1 cellular context compared by ENCODE assay signal in the genomic region with DNA sequence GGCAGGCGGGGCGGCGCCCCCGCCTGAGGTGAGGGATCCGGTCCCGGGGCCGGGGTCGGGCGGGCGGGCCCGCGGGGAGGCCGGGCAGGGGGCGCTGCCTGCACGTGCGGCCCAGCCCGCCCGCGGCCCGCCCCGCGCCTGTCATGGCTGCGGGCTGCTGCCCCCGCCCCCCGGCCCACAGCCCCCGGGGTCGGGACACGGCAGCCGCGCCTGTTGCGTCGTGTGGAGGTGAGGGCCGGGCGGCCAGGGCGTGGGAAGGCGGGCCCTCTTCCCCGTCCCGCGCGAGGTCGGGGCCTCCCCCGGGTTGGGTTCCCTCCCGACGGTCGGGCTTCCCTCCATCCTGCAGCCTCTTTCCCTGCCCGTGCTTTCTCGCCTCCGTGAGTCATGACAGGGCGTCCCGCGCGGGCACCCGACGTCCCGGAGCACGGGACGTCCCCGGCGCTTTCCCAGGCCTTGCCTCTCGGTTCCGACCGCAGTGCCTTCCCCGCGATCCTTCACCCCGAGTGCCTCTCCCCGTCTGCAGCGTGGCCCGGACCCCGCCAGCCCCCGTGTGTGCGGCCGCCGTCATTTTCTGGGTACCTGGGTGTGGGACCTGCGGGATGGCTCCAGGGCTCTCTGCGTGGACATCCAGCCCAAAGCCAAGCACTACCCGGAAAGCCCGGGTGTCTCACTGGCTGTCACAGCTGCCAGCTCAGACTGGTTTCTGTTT.
TF ChIP-seq lines count a peak whose summit lies in the region.

No MANE protein-coding gene starts in this region.

TF ChIP-seq in K562, 482 proteins besides CTCF, POLR2A, EP300 and RAD21 (continued from another document and continues in another):
- TF ChIP-seq, protein P1, sequence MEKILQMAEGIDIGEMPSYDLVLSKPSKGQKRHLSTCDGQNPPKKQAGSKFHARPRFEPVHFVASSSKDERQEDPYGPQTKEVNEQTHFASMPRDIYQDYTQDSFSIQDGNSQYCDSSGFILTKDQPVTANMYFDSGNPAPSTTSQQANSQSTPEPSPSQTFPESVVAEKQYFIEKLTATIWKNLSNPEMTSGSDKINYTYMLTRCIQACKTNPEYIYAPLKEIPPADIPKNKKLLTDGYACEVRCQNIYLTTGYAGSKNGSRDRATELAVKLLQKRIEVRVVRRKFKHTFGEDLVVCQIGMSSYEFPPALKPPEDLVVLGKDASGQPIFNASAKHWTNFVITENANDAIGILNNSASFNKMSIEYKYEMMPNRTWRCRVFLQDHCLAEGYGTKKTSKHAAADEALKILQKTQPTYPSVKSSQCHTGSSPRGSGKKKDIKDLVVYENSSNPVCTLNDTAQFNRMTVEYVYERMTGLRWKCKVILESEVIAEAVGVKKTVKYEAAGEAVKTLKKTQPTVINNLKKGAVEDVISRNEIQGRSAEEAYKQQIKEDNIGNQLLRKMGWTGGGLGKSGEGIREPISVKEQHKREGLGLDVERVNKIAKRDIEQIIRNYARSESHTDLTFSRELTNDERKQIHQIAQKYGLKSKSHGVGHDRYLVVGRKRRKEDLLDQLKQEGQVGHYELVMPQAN (IDR thresholded peaks at IDR 0.05; ENCODE audit: borderline replicate concordance) = peak; percentile 81
- TF ChIP-seq U2AF2 (optimal IDR thresholded peaks at IDR 0.05; ENCODE audit: low read depth, low read length) = no peak
- TF ChIP-seq PURB (CRISPR knock-in tag; IDR thresholded peaks at IDR 0.05; ENCODE audit: low read depth) = no peak
- no peak for TF ChIP-seq MYBL2 (IDR thresholded peaks at IDR 0.05; ENCODE audit: low read depth)
- TF ChIP-seq MYBL2 (CRISPR knock-in tag; IDR thresholded peaks at IDR 0.05; ENCODE audit: borderline replicate concordance) = no peak
- peak; percentile 85 for TF ChIP-seq BHLHE40 (IDR thresholded peaks at IDR 0.05; ENCODE audit: low read length)
- TF ChIP-seq, protein P2, sequence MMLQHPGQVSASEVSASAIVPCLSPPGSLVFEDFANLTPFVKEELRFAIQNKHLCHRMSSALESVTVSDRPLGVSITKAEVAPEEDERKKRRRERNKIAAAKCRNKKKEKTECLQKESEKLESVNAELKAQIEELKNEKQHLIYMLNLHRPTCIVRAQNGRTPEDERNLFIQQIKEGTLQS (IDR thresholded peaks at IDR 0.05) = peak; percentile 28; the same call in 1 of the 2 replicates
- TF ChIP-seq, protein P2 (CRISPR knock-in tag; conservative IDR thresholded peaks at IDR 0.05) = no peak
- no peak for TF ChIP-seq FOXP1 (CRISPR knock-in tag; IDR thresholded peaks at IDR 0.05)
- TF ChIP-seq, protein P3, sequence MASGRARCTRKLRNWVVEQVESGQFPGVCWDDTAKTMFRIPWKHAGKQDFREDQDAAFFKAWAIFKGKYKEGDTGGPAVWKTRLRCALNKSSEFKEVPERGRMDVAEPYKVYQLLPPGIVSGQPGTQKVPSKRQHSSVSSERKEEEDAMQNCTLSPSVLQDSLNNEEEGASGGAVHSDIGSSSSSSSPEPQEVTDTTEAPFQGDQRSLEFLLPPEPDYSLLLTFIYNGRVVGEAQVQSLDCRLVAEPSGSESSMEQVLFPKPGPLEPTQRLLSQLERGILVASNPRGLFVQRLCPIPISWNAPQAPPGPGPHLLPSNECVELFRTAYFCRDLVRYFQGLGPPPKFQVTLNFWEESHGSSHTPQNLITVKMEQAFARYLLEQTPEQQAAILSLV (tag; IDR thresholded peaks at IDR 0.05) = no peak
- TF ChIP-seq, protein P4, sequence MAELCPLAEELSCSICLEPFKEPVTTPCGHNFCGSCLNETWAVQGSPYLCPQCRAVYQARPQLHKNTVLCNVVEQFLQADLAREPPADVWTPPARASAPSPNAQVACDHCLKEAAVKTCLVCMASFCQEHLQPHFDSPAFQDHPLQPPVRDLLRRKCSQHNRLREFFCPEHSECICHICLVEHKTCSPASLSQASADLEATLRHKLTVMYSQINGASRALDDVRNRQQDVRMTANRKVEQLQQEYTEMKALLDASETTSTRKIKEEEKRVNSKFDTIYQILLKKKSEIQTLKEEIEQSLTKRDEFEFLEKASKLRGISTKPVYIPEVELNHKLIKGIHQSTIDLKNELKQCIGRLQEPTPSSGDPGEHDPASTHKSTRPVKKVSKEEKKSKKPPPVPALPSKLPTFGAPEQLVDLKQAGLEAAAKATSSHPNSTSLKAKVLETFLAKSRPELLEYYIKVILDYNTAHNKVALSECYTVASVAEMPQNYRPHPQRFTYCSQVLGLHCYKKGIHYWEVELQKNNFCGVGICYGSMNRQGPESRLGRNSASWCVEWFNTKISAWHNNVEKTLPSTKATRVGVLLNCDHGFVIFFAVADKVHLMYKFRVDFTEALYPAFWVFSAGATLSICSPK (IDR thresholded peaks at IDR 0.05; ENCODE audit: borderline replicate concordance) = no peak
- no peak for TF ChIP-seq POLR3G (IDR thresholded peaks at IDR 0.05; ENCODE audit: extremely low read depth, insufficient read length, insufficient replicate concordance)
- TF ChIP-seq, protein P5, sequence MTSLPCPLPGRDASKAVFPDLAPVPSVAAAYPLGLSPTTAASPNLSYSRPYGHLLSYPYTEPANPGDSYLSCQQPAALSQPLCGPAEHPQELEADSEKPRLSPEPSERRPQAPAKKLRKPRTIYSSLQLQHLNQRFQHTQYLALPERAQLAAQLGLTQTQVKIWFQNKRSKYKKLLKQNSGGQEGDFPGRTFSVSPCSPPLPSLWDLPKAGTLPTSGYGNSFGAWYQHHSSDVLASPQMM (CRISPR knock-in tag; IDR thresholded peaks at IDR 0.05) = no peak
- no peak for TF ChIP-seq PCBP2 (IDR thresholded peaks at IDR 0.05; ENCODE audit: low read depth, low read length, poor library complexity, severe bottlenecking)
- TF ChIP-seq, protein P6, sequence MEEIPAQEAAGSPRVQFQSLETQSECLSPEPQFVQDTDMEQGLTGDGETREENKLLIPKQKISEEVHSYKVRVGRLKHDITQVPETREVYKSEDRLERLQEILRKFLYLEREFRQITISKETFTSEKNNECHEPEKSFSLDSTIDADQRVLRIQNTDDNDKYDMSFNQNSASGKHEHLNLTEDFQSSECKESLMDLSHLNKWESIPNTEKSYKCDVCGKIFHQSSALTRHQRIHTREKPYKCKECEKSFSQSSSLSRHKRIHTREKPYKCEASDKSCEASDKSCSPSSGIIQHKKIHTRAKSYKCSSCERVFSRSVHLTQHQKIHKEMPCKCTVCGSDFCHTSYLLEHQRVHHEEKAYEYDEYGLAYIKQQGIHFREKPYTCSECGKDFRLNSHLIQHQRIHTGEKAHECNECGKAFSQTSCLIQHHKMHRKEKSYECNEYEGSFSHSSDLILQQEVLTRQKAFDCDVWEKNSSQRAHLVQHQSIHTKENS (CRISPR knock-in tag; IDR thresholded peaks at IDR 0.05) = no peak
- TF ChIP-seq PHF21A (IDR thresholded peaks at IDR 0.05; ENCODE audit: borderline replicate concordance, low read depth) = peak; percentile 19; the same call in 1 of the 2 replicates
- no peak for TF ChIP-seq DACH1 (IDR thresholded peaks at IDR 0.05; ENCODE audit: partially characterized antibody)
- no peak for TF ChIP-seq ZNF140 (CRISPR knock-in tag; IDR thresholded peaks at IDR 0.05)
- no peak for TF ChIP-seq ZNF766 (CRISPR knock-in tag; conservative IDR thresholded peaks at IDR 0.05)
- no peak for TF ChIP-seq ZNF41 (CRISPR knock-in tag; conservative IDR thresholded peaks at IDR 0.05)
- peak; percentile 78; the same call in 1 of the 2 replicates for TF ChIP-seq ZBTB7A (IDR thresholded peaks at IDR 0.05; ENCODE audit: borderline replicate concordance, control insufficient read depth, low read depth, low read length)
- no peak; a peak in 2 of 4 replicates for TF ChIP-seq SIN3A (IDR thresholded peaks at IDR 0.05; ENCODE audit: borderline replicate concordance in 2 of 2, control insufficient read depth in 1 of 2, low read depth in 2 of 2, low read length in 2 of 2)
- no peak for TF ChIP-seq ZC3H8 (IDR thresholded peaks at IDR 0.05)
- TF ChIP-seq HDAC2 (IDR thresholded peaks at IDR 0.05) = no peak
- TF ChIP-seq HDAC1 (IDR thresholded peaks at IDR 0.05) = peak in 1 of 2 experiments; percentile 70; a peak in 2 of 4 replicates
- TF ChIP-seq TOE1 (IDR thresholded peaks at IDR 0.05; ENCODE audit: borderline replicate concordance) = peak; percentile 35; the same call in 1 of the 2 replicates
- no peak for TF ChIP-seq TOE1 (CRISPR knock-in tag; IDR thresholded peaks at IDR 0.05; ENCODE audit: borderline replicate concordance, low read depth)
- no peak for TF ChIP-seq JUNB (CRISPR knock-in tag; conservative IDR thresholded peaks at IDR 0.05)
- TF ChIP-seq EGR1 (conservative IDR thresholded peaks at IDR 0.05) = peak; percentile 9; the same call in 1 of the 2 replicates
- TF ChIP-seq, protein P7, sequence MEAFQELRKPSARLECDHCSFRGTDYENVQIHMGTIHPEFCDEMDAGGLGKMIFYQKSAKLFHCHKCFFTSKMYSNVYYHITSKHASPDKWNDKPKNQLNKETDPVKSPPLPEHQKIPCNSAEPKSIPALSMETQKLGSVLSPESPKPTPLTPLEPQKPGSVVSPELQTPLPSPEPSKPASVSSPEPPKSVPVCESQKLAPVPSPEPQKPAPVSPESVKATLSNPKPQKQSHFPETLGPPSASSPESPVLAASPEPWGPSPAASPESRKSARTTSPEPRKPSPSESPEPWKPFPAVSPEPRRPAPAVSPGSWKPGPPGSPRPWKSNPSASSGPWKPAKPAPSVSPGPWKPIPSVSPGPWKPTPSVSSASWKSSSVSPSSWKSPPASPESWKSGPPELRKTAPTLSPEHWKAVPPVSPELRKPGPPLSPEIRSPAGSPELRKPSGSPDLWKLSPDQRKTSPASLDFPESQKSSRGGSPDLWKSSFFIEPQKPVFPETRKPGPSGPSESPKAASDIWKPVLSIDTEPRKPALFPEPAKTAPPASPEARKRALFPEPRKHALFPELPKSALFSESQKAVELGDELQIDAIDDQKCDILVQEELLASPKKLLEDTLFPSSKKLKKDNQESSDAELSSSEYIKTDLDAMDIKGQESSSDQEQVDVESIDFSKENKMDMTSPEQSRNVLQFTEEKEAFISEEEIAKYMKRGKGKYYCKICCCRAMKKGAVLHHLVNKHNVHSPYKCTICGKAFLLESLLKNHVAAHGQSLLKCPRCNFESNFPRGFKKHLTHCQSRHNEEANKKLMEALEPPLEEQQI (IDR thresholded peaks at IDR 0.05) = no peak
- TF ChIP-seq, protein P8, sequence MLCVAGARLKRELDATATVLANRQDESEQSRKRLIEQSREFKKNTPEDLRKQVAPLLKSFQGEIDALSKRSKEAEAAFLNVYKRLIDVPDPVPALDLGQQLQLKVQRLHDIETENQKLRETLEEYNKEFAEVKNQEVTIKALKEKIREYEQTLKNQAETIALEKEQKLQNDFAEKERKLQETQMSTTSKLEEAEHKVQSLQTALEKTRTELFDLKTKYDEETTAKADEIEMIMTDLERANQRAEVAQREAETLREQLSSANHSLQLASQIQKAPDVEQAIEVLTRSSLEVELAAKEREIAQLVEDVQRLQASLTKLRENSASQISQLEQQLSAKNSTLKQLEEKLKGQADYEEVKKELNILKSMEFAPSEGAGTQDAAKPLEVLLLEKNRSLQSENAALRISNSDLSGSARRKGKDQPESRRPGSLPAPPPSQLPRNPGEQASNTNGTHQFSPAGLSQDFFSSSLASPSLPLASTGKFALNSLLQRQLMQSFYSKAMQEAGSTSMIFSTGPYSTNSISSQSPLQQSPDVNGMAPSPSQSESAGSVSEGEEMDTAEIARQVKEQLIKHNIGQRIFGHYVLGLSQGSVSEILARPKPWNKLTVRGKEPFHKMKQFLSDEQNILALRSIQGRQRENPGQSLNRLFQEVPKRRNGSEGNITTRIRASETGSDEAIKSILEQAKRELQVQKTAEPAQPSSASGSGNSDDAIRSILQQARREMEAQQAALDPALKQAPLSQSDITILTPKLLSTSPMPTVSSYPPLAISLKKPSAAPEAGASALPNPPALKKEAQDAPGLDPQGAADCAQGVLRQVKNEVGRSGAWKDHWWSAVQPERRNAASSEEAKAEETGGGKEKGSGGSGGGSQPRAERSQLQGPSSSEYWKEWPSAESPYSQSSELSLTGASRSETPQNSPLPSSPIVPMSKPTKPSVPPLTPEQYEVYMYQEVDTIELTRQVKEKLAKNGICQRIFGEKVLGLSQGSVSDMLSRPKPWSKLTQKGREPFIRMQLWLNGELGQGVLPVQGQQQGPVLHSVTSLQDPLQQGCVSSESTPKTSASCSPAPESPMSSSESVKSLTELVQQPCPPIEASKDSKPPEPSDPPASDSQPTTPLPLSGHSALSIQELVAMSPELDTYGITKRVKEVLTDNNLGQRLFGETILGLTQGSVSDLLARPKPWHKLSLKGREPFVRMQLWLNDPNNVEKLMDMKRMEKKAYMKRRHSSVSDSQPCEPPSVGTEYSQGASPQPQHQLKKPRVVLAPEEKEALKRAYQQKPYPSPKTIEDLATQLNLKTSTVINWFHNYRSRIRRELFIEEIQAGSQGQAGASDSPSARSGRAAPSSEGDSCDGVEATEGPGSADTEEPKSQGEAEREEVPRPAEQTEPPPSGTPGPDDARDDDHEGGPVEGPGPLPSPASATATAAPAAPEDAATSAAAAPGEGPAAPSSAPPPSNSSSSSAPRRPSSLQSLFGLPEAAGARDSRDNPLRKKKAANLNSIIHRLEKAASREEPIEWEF (CRISPR knock-in tag; IDR thresholded peaks at IDR 0.05) = no peak
- 0 out of 2 replicates have a peak, but pooled peaks have one; percentile 37 for TF ChIP-seq SMAD4 (CRISPR knock-in tag; conservative IDR thresholded peaks at IDR 0.05)
- no peak for TF ChIP-seq SREBF2 (CRISPR knock-in tag; IDR thresholded peaks at IDR 0.05)
- TF ChIP-seq, protein P9, sequence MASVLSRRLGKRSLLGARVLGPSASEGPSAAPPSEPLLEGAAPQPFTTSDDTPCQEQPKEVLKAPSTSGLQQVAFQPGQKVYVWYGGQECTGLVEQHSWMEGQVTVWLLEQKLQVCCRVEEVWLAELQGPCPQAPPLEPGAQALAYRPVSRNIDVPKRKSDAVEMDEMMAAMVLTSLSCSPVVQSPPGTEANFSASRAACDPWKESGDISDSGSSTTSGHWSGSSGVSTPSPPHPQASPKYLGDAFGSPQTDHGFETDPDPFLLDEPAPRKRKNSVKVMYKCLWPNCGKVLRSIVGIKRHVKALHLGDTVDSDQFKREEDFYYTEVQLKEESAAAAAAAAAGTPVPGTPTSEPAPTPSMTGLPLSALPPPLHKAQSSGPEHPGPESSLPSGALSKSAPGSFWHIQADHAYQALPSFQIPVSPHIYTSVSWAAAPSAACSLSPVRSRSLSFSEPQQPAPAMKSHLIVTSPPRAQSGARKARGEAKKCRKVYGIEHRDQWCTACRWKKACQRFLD (CRISPR knock-in tag; IDR thresholded peaks at IDR 0.05) = 0 out of 2 replicates have a peak, but pooled peaks have one; percentile 16
- TF ChIP-seq, protein P10, sequence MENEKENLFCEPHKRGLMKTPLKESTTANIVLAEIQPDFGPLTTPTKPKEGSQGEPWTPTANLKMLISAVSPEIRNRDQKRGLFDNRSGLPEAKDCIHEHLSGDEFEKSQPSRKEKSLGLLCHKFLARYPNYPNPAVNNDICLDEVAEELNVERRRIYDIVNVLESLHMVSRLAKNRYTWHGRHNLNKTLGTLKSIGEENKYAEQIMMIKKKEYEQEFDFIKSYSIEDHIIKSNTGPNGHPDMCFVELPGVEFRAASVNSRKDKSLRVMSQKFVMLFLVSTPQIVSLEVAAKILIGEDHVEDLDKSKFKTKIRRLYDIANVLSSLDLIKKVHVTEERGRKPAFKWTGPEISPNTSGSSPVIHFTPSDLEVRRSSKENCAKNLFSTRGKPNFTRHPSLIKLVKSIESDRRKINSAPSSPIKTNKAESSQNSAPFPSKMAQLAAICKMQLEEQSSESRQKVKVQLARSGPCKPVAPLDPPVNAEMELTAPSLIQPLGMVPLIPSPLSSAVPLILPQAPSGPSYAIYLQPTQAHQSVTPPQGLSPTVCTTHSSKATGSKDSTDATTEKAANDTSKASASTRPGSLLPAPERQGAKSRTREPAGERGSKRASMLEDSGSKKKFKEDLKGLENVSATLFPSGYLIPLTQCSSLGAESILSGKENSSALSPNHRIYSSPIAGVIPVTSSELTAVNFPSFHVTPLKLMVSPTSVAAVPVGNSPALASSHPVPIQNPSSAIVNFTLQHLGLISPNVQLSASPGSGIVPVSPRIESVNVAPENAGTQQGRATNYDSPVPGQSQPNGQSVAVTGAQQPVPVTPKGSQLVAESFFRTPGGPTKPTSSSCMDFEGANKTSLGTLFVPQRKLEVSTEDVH (IDR thresholded peaks at IDR 0.05; ENCODE audit: low read depth, partially characterized antibody) = peak; percentile 36
